14 cellular contexts compared by ENCODE assay signal in genomic region chr2:16682431-16683130, GRCh38.
"Had no signal": no experiment of that assay in that cellular context is flagged by ENCODE, and none has a peak within 500 bp of the region (broad histone marks: within the 10 kb centered on the region; RNA-seq: fewer than 3 reads in every experiment).

No MANE protein-coding gene starts in this region.

- H3K27ac ChIP-seq: tibial nerve, WERI-Rb-1 had no signal

- DNase-seq: activated CD4-positive, alpha-beta T cell treated with anti-CD3 and anti-CD28 coated beads, Interleukin-2, amount 50 U/mL, for 48 hours; activated CD8-positive, alpha-beta memory T cell treated with anti-CD3 and anti-CD28 coated beads, Interleukin-2, amount 10 ng/mL, durations not matched to agents 7 days and 5 days; activated naive CD4-positive, alpha-beta T cell treated with anti-CD3 and anti-CD28 coated beads, Interleukin-2, amount 50 U/mL, for 16 hours; activated T-cell treated with anti-CD3 and anti-CD28 coated beads, Interleukin-2, amount 50 U/mL, for 1 hour; caudate nucleus; head of caudate nucleus; stimulated activated CD4-positive, alpha-beta T cell treated with anti-CD3 and anti-CD28 coated beads, Interleukin-12 subunit alpha, Interleukin-12 subunit beta, amount 100 ng/mL, for 4 hours; stimulated activated CD4-positive, alpha-beta T cell treated with anti-CD3 and anti-CD28 coated beads, Interleukin-2, amount 100 ng/mL, for 24 hours; WERI-Rb-1 had no signal

- H3K36me3 ChIP-seq: tibial nerve, WERI-Rb-1 had no signal

- H3K36me3 Mint-ChIP-seq: activated CD8-positive, alpha-beta memory T cell treated with anti-CD3 and anti-CD28 coated beads, Interleukin-2, amount 10 ng/mL, durations not matched to agents 7 days and 5 days; memory B cell had no signal

- H3K4me3 Mint-ChIP-seq: activated CD8-positive, alpha-beta memory T cell treated with anti-CD3 and anti-CD28 coated beads, Interleukin-2, amount 10 ng/mL, durations not matched to agents 7 days and 5 days; memory B cell; nephron; T-helper 1 cell treated with Interleukin-12 subunit alpha and Interleukin-12 subunit beta and Interleukin-4 antibody, amounts not matched to agents 30 μg/mL and 1 μg/mL, for 36 hours had no signal

- H3K4me1 ChIP-seq: tibial nerve had no signal

- H3K27me3 Mint-ChIP-seq: activated CD8-positive, alpha-beta memory T cell treated with anti-CD3 and anti-CD28 coated beads, Interleukin-2, amount 10 ng/mL, durations not matched to agents 7 days and 5 days; memory B cell had no signal

- H3K4me3 ChIP-seq: tibial nerve had no signal

- H3K9me3 Mint-ChIP-seq: memory B cell had no signal

- ATAC-seq: activated CD8-positive, alpha-beta memory T cell treated with anti-CD3 and anti-CD28 coated beads, Interleukin-2, amount 10 ng/mL, durations not matched to agents 7 days and 5 days; esophagus mucosa had no signal

- H3K4me1 Mint-ChIP-seq: activated CD8-positive, alpha-beta memory T cell treated with anti-CD3 and anti-CD28 coated beads, Interleukin-2, amount 10 ng/mL, durations not matched to agents 7 days and 5 days; nephron had no signal
